In genomic region chr18:62637807-62638687, GRCh38 we compare ENCODE assay signal across 8 cellular contexts.
A peak's percentile ranks its signal among the peaks of the same experiment; 100 is the strongest.
DNase-seq lines count a peak whose midpoint lies in the region; ATAC-seq and TF ChIP-seq lines count a peak whose summit lies in the region.

No MANE protein-coding gene starts in this region.

- H3K27ac ChIP-seq in cardiac muscle cell (no peak overlapping the region), lower lobe of right lung (no peak overlapping the region)

- H3K36me3 ChIP-seq in cardiac muscle cell: no peaks in the 10 kb centered on the region
- H3K36me3 ChIP-seq in lower lobe of right lung: no peaks in the 10 kb centered on the region

- no peaks in the 10 kb centered on the region for H3K27me3 ChIP-seq in cardiac muscle cell
- H3K27me3 ChIP-seq in lower lobe of right lung (ENCODE audit: low read depth): no peaks in the 10 kb centered on the region

- TF ChIP-seq CTCF in cardiac muscle cell (IDR thresholded peaks at IDR 0.05; ENCODE audit: low read depth, low read length) (peak; percentile 50), lower lobe of right lung (IDR thresholded peaks at IDR 0.05) (peak; percentile 64)

- no peaks in the 10 kb centered on the region for H3K9me3 ChIP-seq in cardiac muscle cell (ENCODE audit: low read depth)
- H3K9me3 ChIP-seq in lower lobe of right lung: no peaks in the 10 kb centered on the region

- DNase-seq in cardiac muscle cell (ENCODE audit: low read depth in 1 of 2, low spot score in 1 of 2): peak; percentile 16 to 27
- DNase-seq in cardiac septum (ENCODE audit: low spot score): no peak
- DNase-seq in SKM-1 treated with dmso at 0.1 percent for 144 hours (lab: John Stamatoyannopoulos, UW; ENCODE audit: unreplicated experiment): peak; percentile 15
- DNase-seq in activated naive CD4-positive, alpha-beta T cell treated with anti-CD3 and anti-CD28 coated beads, Interleukin-2, amount 50 U/mL, for 16 hours: peak; percentile 62
- no peak for DNase-seq in lower lobe of right lung
- DNase-seq in stimulated activated naive CD8-positive, alpha-beta T cell treated with anti-CD3 and anti-CD28 coated beads, Interleukin-15, Interleukin-2, amounts not matched to agents 100 U/mL and 50 U/mL, for 24 hours: peak; percentile 65
- DNase-seq in midbrain (lab: John Stamatoyannopoulos, UW): no peak

- H3K4me3 ChIP-seq in cardiac muscle cell (no peak overlapping the region), lower lobe of right lung (no peak overlapping the region)

- intact Hi-C loops in cardiac septum (cut with DNase I) (no loop called here), lower lobe of right lung (cut with DNase I) (no loop called here)

- ATAC-seq in HG03175 (IDR thresholded peaks at IDR 0.05; ENCODE audit: unreplicated experiment): peak; percentile 73
- ATAC-seq in lower lobe of right lung: no peak
- peak; percentile 57 for ATAC-seq in stimulated activated naive CD8-positive, alpha-beta T cell treated with anti-CD3 and anti-CD28 coated beads, Interleukin-15, Interleukin-2, amounts not matched to agents 100 U/mL and 50 U/mL, for 24 hours

- no peaks in the 10 kb centered on the region for H3K4me1 ChIP-seq in cardiac muscle cell (ENCODE audit: low read depth)
- H3K4me1 ChIP-seq in lower lobe of right lung: no peaks in the 10 kb centered on the region

Comparison
In these comparisons a context has a peak if more than half of its experiments do, and no peak if none do; other contexts are left out.
1. DNase-seq: peak in cardiac muscle cell (2 of 2), SKM-1 treated with dmso at 0.1 percent for 144 hours (single experiment), activated naive CD4-positive, alpha-beta T cell treated with anti-CD3 and anti-CD28 coated beads, Interleukin-2, amount 50 U/mL, for 16 hours (single experiment) and stimulated activated naive CD8-positive, alpha-beta T cell treated with anti-CD3 and anti-CD28 coated beads, Interleukin-15, Interleukin-2, amounts not matched to agents 100 U/mL and 50 U/mL, for 24 hours (single experiment); none in cardiac septum (single experiment), lower lobe of right lung (single experiment) and midbrain (single experiment).
2. ATAC-seq: peak in HG03175 (single experiment) and stimulated activated naive CD8-positive, alpha-beta T cell treated with anti-CD3 and anti-CD28 coated beads, Interleukin-15, Interleukin-2, amounts not matched to agents 100 U/mL and 50 U/mL, for 24 hours (single experiment); none in lower lobe of right lung (0 of 2).